ENCODE assay signal across 11 cellular contexts in the genomic region with DNA sequence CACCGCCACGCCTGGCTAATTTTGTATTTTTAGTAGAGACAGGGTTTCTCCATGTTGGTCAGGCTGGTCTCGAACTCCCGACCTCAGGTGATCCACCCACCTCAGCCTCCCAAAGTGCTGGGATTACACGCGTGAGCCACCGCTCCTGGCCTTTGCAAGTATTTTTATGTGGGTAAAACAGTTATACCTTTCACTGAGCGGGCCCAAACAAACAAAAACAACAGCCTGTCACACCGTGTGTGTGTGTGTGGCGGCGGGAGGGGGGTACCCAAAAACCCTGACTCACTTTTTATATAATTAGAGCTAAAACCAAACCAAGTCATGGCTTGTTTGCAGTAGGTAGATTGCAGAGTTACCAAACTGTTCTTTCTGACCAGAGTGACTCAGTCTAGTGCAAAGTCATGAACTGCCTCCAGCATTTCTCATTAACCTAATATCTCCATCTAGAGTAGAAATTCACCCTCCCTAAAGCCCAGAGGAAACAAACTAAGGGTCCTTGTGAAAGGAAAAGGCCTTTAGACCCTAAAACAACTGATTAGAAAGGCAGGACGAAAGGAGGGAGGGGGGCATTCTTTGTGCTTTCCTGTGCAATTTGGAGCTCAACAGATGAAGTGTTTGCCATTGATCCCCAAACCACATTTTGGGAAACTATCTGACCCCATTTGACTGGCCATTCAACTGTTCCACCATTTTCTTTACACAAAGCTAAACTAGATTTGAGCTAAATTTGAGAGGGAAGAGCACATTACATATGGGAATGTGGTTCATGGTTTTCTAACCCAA.
A peak's percentile ranks its signal among the peaks of the same experiment; 100 is the strongest.
DNase-seq lines count a peak whose midpoint lies in the region; ATAC-seq and TF ChIP-seq lines count a peak whose summit lies in the region.
"Had no signal": no experiment of that assay in that cellular context is flagged by ENCODE, and none has a peak within 500 bp of the region (broad histone marks: within the 10 kb centered on the region; RNA-seq: fewer than 3 reads in every experiment).

No MANE protein-coding gene starts in this region.

- H3K9me3 ChIP-seq in aorta (ENCODE audit: control insufficient read depth, low read length): no peaks in the 10 kb centered on the region
- no peaks in the 10 kb centered on the region for H3K9me3 ChIP-seq in spleen
- H3K9me3 ChIP-seq: SJCRH30 had no signal

- H3K27me3 Mint-ChIP-seq in activated T-helper 17 cell treated with anti-CD3 and anti-CD28 coated beads, Interleukin-2, amount 50 U/mL, for 72 hours: no peaks in the 10 kb centered on the region

- no peaks in the 10 kb centered on the region for H3K36me3 ChIP-seq in aorta (ENCODE audit: control insufficient read depth in 1 of 2, insufficient read depth in 2 of 2, low read length in 1 of 2)
- peaks cover 0 to 68% (median 3%) of the 10 kb centered on the region in 6 donors for H3K36me3 ChIP-seq in spleen
- H3K36me3 ChIP-seq: SJCRH30 had no signal

- intact Hi-C loops in aorta (cut with DNase I): no loop called here
- intact Hi-C loops in spleen (cut with DNase I; ENCODE audit: low total_unique reads): no loop called here

- DNase-seq in stimulated activated CD4-positive, alpha-beta T cell treated with anti-CD3 and anti-CD28 coated beads, Interleukin-15, amount 100 ng/mL, for 24 hours: peak; percentile 40
- DNase-seq in stimulated activated CD4-positive, alpha-beta T cell treated with anti-CD3 and anti-CD28 coated beads, Interleukin-2, amount 100 ng/mL, for 48 hours: no peak
- peak; percentile 66 for DNase-seq in fibroblast of the aortic adventitia (ENCODE audit: low read depth)
- peak in 1 of 2 donors; percentile 74 for DNase-seq in aorta
- DNase-seq in NCI-H1436 treated with DMSO at 0.1 percent for 48 hours (lab: John Stamatoyannopoulos, UW): no peak
- DNase-seq in spleen: no peak
- DNase-seq: amniotic stem cell, Calu3 had no signal

- peaks cover 55% of the 10 kb centered on the region for H3K4me1 Mint-ChIP-seq in activated T-helper 17 cell treated with anti-CD3 and anti-CD28 coated beads, Interleukin-2, amount 50 U/mL, for 72 hours

- H3K4me3 ChIP-seq in fibroblast of the aortic adventitia (ENCODE audit: low read depth, low read length): no peak overlapping the region
- H3K4me3 ChIP-seq in aorta (ENCODE audit: low read length in 2 of 2): no peak overlapping the region
- no peak overlapping the region for H3K4me3 ChIP-seq in spleen
- H3K4me3 ChIP-seq: SJCRH30 had no signal

- ATAC-seq in activated T-helper 17 cell treated with anti-CD3 and anti-CD28 coated beads, Interleukin-2, amount 50 U/mL, for 72 hours (replicated peaks): peak; percentile 23
- no peak for ATAC-seq in aorta (ENCODE audit: low FRiP score)
- ATAC-seq in SK-N-SH treated with all-trans-retinoic acid at 6 μM for 48 hours: no peak

- H3K27ac Mint-ChIP-seq in activated T-helper 17 cell treated with anti-CD3 and anti-CD28 coated beads, Interleukin-2, amount 50 U/mL, for 72 hours: peak overlapping the region; percentile 98

- TF ChIP-seq POLR2A in spleen (IDR thresholded peaks at IDR 0.05): no peak

- H3K4me1 ChIP-seq in aorta (ENCODE audit: control insufficient read depth in 1 of 2, insufficient read depth in 2 of 2, low read length in 2 of 2) (peaks cover 2 to 13% of the 10 kb centered on the region in 2 donors), spleen (peaks cover 42 to 86% (median 56%) of the 10 kb centered on the region in 6 donors)

- H3K27me3 ChIP-seq in aorta (ENCODE audit: control insufficient read depth in 1 of 2, insufficient read depth in 2 of 2, low read length in 1 of 2) (no peaks in the 10 kb centered on the region), spleen (replicated peaks in 1 of 7) (no peaks in the 10 kb centered on the region)
- H3K27me3 ChIP-seq: SJCRH30 had no signal

- H3K4me3 Mint-ChIP-seq in activated T-helper 17 cell treated with anti-CD3 and anti-CD28 coated beads, Interleukin-2, amount 50 U/mL, for 72 hours: peak overlapping the region; percentile 83

- peaks cover 56% of the 10 kb centered on the region for H3K36me3 Mint-ChIP-seq in activated T-helper 17 cell treated with anti-CD3 and anti-CD28 coated beads, Interleukin-2, amount 50 U/mL, for 72 hours (ENCODE audit: low read depth)

- H3K9me3 Mint-ChIP-seq in activated T-helper 17 cell treated with anti-CD3 and anti-CD28 coated beads, Interleukin-2, amount 50 U/mL, for 72 hours: no peaks in the 10 kb centered on the region

- TF ChIP-seq CTCF in fibroblast of the aortic adventitia (IDR thresholded peaks at IDR 0.05; ENCODE audit: insufficient read depth, low read length): no peak
- no peak for TF ChIP-seq CTCF in spleen (IDR thresholded peaks at IDR 0.05 in 8 of 11, conservative IDR thresholded peaks at IDR 0.05 in 3 of 11)

- 78 to 88% methylated on average over 12 of the region's 12 CpGs for WGBS in aorta, 2 donors
- 86 to 95% (median 90%) methylated on average over 12 of the region's 12 CpGs for WGBS in spleen, 5 donors

- peak overlapping the region; percentile 58 to 81 for H3K27ac ChIP-seq in aorta (ENCODE audit: low read depth in 1 of 2, low read length in 2 of 2)
- peak overlapping the region in 2 of 8 donors; percentile 50 to 71 for H3K27ac ChIP-seq in spleen
- H3K27ac ChIP-seq: SJCRH30 had no signal

TF ChIP-seq in SK-N-SH treated with all-trans-retinoic acid at 6 μM for 48 hours, 23 proteins besides CTCF, POLR2A, EP300 and RAD21:
- TF ChIP-seq, protein P1, sequence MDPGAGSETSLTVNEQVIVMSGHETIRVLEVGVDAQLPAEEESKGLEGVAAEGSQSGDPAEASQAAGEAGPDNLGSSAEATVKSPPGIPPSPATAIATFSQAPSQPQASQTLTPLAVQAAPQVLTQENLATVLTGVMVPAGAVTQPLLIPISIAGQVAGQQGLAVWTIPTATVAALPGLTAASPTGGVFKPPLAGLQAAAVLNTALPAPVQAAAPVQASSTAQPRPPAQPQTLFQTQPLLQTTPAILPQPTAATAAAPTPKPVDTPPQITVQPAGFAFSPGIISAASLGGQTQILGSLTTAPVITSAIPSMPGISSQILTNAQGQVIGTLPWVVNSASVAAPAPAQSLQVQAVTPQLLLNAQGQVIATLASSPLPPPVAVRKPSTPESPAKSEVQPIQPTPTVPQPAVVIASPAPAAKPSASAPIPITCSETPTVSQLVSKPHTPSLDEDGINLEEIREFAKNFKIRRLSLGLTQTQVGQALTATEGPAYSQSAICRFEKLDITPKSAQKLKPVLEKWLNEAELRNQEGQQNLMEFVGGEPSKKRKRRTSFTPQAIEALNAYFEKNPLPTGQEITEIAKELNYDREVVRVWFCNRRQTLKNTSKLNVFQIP (CRISPR knock-in tag; IDR thresholded peaks at IDR 0.05; ENCODE audit: borderline replicate concordance, low read depth): no peak
- TF ChIP-seq SNAI2 (CRISPR knock-in tag; IDR thresholded peaks at IDR 0.05) (no peak), ZNF8 (CRISPR knock-in tag; IDR thresholded peaks at IDR 0.05) (no peak), ZNF70 (CRISPR knock-in tag; IDR thresholded peaks at IDR 0.05) (no peak)
- TF ChIP-seq, protein P2, sequence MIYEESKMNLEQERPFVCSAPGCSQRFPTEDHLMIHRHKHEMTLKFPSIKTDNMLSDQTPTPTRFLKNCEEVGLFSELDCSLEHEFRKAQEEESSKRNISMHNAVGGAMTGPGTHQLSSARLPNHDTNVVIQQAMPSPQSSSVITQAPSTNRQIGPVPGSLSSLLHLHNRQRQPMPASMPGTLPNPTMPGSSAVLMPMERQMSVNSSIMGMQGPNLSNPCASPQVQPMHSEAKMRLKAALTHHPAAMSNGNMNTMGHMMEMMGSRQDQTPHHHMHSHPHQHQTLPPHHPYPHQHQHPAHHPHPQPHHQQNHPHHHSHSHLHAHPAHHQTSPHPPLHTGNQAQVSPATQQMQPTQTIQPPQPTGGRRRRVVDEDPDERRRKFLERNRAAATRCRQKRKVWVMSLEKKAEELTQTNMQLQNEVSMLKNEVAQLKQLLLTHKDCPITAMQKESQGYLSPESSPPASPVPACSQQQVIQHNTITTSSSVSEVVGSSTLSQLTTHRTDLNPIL (CRISPR knock-in tag; IDR thresholded peaks at IDR 0.05; ENCODE audit: low read depth): no peak
TF ChIP-seq in SK-N-SH treated with all-trans-retinoic acid at 6 μM for 48 hours: peak in this region for 0.

Comparison
In these comparisons a context has a peak if more than half of its experiments do, and no peak if none do; other contexts are left out.
1. DNase-seq: peak in stimulated activated CD4-positive, alpha-beta T cell treated with anti-CD3 and anti-CD28 coated beads, Interleukin-15, amount 100 ng/mL, for 24 hours (single experiment) and fibroblast of the aortic adventitia (single experiment); none in stimulated activated CD4-positive, alpha-beta T cell treated with anti-CD3 and anti-CD28 coated beads, Interleukin-2, amount 100 ng/mL, for 48 hours (0 of 2), NCI-H1436 treated with DMSO at 0.1 percent for 48 hours (single experiment) and spleen (single experiment).